ENCODE assay signal across 32 cellular contexts in the genomic region with DNA sequence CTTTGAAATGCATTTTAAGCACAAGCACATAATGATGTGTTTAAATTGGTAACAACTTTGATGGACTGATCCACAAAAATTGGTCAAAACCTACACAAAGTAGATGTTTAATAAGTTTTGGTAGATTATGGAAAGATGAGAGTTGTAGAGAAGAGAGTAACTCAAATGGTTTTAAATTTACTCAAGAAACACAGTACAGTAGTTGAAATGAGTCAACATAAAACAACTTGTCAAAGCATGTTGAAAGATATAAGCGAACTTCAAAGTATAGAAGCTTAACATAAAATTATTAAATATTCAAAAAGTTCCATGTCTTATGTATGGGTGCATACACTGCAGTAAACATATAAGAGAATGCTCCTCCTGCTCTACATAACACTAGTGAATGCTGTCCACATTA. TPM values are rescaled to one million over a fixed set of nuclear protein-coding genes. Genes with fewer than 3 reads are reported as not detected.
"Had no signal": no experiment of that assay in that cellular context is flagged by ENCODE, and none has a peak within 500 bp of the region (broad histone marks: within the 10 kb centered on the region; RNA-seq: fewer than 3 reads in every experiment).

No MANE protein-coding gene starts in this region.

- FAIRE-seq: frontal cortex had no signal

- H3K4me1 ChIP-seq: colonic mucosa had no signal

- DNase-seq: activated B cell treated with CpG ODN at 0.5 μM for 24 hours; activated CD4-positive, alpha-beta T cell treated with anti-CD3 and anti-CD28 coated beads for 48 hours; activated CD4-positive, alpha-beta T cell treated with anti-CD3 and anti-CD28 coated beads, Interleukin-2, amount 50 U/mL, for 1 hour; activated CD4-positive, alpha-beta T cell treated with anti-CD3 and anti-CD28 coated beads, Interleukin-2, amount 50 U/mL, for 48 hours; activated CD8-positive, alpha-beta memory T cell treated with anti-CD3 and anti-CD28 coated beads for 24 hours; activated CD8-positive, alpha-beta T cell treated with anti-CD3 and anti-CD28 coated beads for 36 hours; activated effector memory CD4-positive, alpha-beta T cell treated with Interleukin-2 at 50 U/mL for 16 hours; activated gamma-delta T cell treated with Interleukin-2 at 50 U/mL for 16 hours; activated naive CD4-positive, alpha-beta T cell treated with anti-CD3 and anti-CD28 coated beads, Interleukin-2, amount 50 U/mL, for 16 hours; activated naive CD4-positive, alpha-beta T cell treated with Interleukin-2 at 50 U/mL for 16 hours; activated T-cell treated with anti-CD3 and anti-CD28 coated beads, Interleukin-2, amount 50 U/mL, for 4 hours; amniotic stem cell; anterior cingulate cortex; brain microvascular endothelial cell; central memory CD4-positive, alpha-beta T cell; cerebellar nuclear complex; colonic mucosa; effector CD8-positive, alpha-beta T cell; endodermal cell; esophagus squamous epithelium; glutamatergic neuron; heart left ventricle; T-helper 1 cell; T-helper 17 cell; T1000; WERI-Rb-1 had no signal

- H3K27me3 Mint-ChIP-seq: activated B cell treated with CpG ODN at 0.5 μM for 24 hours; activated CD8-positive, alpha-beta T cell treated with anti-CD3 and anti-CD28 coated beads for 36 hours; activated naive CD8-positive, alpha-beta T cell; activated T-helper 17 cell treated with anti-CD3 and anti-CD28 coated beads, Interleukin-2, amount 50 U/mL, for 72 hours; T-helper 17 cell had no signal

- H3K36me3 ChIP-seq: cardiac muscle cell, WERI-Rb-1 had no signal

- H3K27me3 ChIP-seq: brain microvascular endothelial cell, cardiac muscle cell, colonic mucosa, esophagus squamous epithelium, heart left ventricle had no signal

- H3K27ac ChIP-seq: brain microvascular endothelial cell, cardiac muscle cell, colonic mucosa, esophagus squamous epithelium, WERI-Rb-1 had no signal

- H3K36me3 Mint-ChIP-seq: activated naive CD8-positive, alpha-beta T cell had no signal

- H3K4me1 Mint-ChIP-seq: activated B cell treated with CpG ODN at 0.5 μM for 24 hours; activated T-helper 17 cell treated with anti-CD3 and anti-CD28 coated beads, Interleukin-2, amount 50 U/mL, for 72 hours; T-helper 17 cell had no signal

- H3K9me3 Mint-ChIP-seq: activated B cell treated with CpG ODN at 0.5 μM for 24 hours; activated CD8-positive, alpha-beta T cell treated with anti-CD3 and anti-CD28 coated beads for 36 hours; endodermal cell; T-helper 2 cell treated with Interferon-gamma antibody and Interleukin-4, amounts not matched to agents 5 μg/mL and 100 μg/mL, for 36 hours had no signal

- H3K27ac Mint-ChIP-seq: activated B cell treated with CpG ODN at 0.5 μM for 24 hours; activated CD8-positive, alpha-beta T cell treated with anti-CD3 and anti-CD28 coated beads for 36 hours; activated naive CD8-positive, alpha-beta T cell; activated T-helper 17 cell treated with anti-CD3 and anti-CD28 coated beads, Interleukin-2, amount 50 U/mL, for 72 hours; endodermal cell; T-helper 17 cell; T-helper 2 cell treated with Interferon-gamma antibody and Interleukin-4, amounts not matched to agents 5 μg/mL and 100 μg/mL, for 36 hours had no signal

- H3K4me3 ChIP-seq: cardiac muscle cell, colonic mucosa, esophagus squamous epithelium, heart left ventricle had no signal

- H3K4me3 Mint-ChIP-seq: activated B cell treated with CpG ODN at 0.5 μM for 24 hours; activated CD8-positive, alpha-beta T cell treated with anti-CD3 and anti-CD28 coated beads for 36 hours; activated naive CD8-positive, alpha-beta T cell; activated T-cell treated with anti-CD3 and anti-CD28 coated beads, Interleukin-2, amount 50 U/mL, for 4 hours; activated T-helper 17 cell treated with anti-CD3 and anti-CD28 coated beads, Interleukin-2, amount 50 U/mL, for 72 hours; endodermal cell; T-helper 17 cell; T-helper 2 cell treated with Interferon-gamma antibody and Interleukin-4, amounts not matched to agents 5 μg/mL and 100 μg/mL, for 36 hours had no signal

- ATAC-seq: activated CD4-positive, CD25-positive, alpha-beta regulatory T cell treated with anti-CD3 and anti-CD28 coated beads, Interleukin-2, amount 50 U/mL, for 24 hours; activated CD8-positive, alpha-beta T cell treated with anti-CD3 and anti-CD28 coated beads for 36 hours; activated T-cell treated with anti-CD3 and anti-CD28 coated beads, Interleukin-2, amount 50 U/mL, for 4 hours; activated T-helper 17 cell treated with anti-CD3 and anti-CD28 coated beads, Interleukin-2, amount 50 U/mL, for 72 hours; heart left ventricle; T-helper 17 cell had no signal

- H3K9me3 ChIP-seq: colonic mucosa, esophagus squamous epithelium had no signal

RNA-seq across cellular contexts. Expression of a gene that starts 49.4 kb away (rescaled TPM):
- total RNA-seq: activated B cell treated with CpG ODN at 0.5 μM for 24 hours; activated CD8-positive, alpha-beta T cell treated with anti-CD3 and anti-CD28 coated beads for 36 hours had no signal
